In the genomic region with DNA sequence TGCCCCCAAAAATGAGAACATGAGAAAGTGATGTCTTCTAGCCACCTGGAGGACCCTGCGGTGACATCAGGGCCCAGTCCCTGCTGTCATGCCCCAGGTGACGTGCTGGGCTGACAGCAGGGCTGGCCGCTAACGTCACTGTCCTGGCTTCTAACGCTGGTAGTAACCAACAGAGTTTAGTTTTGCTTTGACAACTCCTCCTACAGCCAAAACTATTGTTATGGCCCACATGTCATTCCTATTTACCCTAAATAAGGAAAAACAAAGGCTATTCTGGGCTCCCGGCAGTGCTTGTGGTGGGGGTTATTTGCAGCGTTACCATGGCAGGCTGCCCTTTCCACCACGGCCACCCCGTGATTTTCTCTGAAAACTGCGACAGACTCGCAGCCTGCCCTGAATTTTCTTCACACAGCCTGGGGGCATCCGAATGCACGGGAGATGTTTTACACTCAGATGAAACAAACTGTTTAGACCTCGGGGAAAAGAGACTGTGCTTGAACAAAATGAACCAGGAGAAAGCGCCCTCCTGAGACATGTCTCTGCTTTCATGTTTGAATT, we compare ENCODE assay signal across 8 cellular contexts.
A peak's percentile ranks its signal among the peaks of the same experiment; 100 is the strongest.
DNase-seq lines count a peak whose midpoint lies in the region; ATAC-seq and TF ChIP-seq lines count a peak whose summit lies in the region.

No MANE protein-coding gene starts in this region.

- no peaks in the 10 kb centered on the region for H3K9me3 ChIP-seq in KOPT-K1 (ENCODE audit: insufficient read depth, low read length, poor library complexity, severe bottlenecking)

- peaks cover 23% of the 10 kb centered on the region for H3K36me3 ChIP-seq in KOPT-K1 (ENCODE audit: insufficient read depth, low read length)

- TF ChIP-seq CTCF in 22Rv1 (IDR thresholded peaks at IDR 0.05) (peak; percentile 18; the same call in 1 of the 2 replicates), cardiac fibroblast (IDR thresholded peaks at IDR 0.05; ENCODE audit: low read depth, low read length) (no peak)

- DNase-seq in cardiac fibroblast (ENCODE audit: low read depth in 2 of 2) (peak; percentile 45 to 57), left lobe of liver (ENCODE audit: low spot score) (no peak), substantia nigra (lab: John Stamatoyannopoulos, UW) (peak in 40 of 49 donors; percentile 48 to 92 (median 74)), RKO (ENCODE audit: low spot score) (no peak), NCI-H526 (lab: John Stamatoyannopoulos, UW) (no peak)

- H3K27ac ChIP-seq in 22Rv1: no peak overlapping the region
- peak overlapping the region; percentile 98 for H3K27ac ChIP-seq in KOPT-K1 (ENCODE audit: low read depth, low read length, poor library complexity, severe bottlenecking)
- H3K27ac ChIP-seq in substantia nigra (ENCODE audit: low read depth, low read length, poor library complexity, severe bottlenecking): peak overlapping the region; percentile 98

- H3K4me3 ChIP-seq in cardiac fibroblast (replicated peaks in 1 of 2; ENCODE audit: low read depth in 2 of 2, low read length in 2 of 2): peak overlapping the region in 1 of 2 donors; percentile 29

- ATAC-seq in GM18517 (IDR thresholded peaks at IDR 0.05; ENCODE audit: unreplicated experiment) (peak; percentile 20), left lobe of liver (peak; percentile 11)

Comparison
In these comparisons a context has a peak if more than half of its experiments do, and no peak if none do; other contexts are left out.
1. DNase-seq: peak in cardiac fibroblast (2 of 2) and substantia nigra (40 of 49); none in left lobe of liver (single experiment), RKO (single experiment) and NCI-H526 (0 of 2).